Comparison of ENCODE assay signal across 2 cellular contexts in genomic region chr10:47724111-47724510, GRCh38. TPM values are rescaled to one million over a fixed set of nuclear protein-coding genes. Genes with fewer than 3 reads are reported as not detected.
"Had no signal": no experiment of that assay in that cellular context is flagged by ENCODE, and none has a peak within 500 bp of the region (broad histone marks: within the 10 kb centered on the region; RNA-seq: fewer than 3 reads in every experiment).

No MANE protein-coding gene starts in this region.

RNA-seq across cellular contexts. Expression of gene SYT15B, which starts 39.3 kb away (rescaled TPM):
- total RNA-seq: bronchial epithelial cell, LHCN-M2 had no signal
